Comparison of ENCODE assay signal across 22 cellular contexts in genomic region chr2:215826376-215826775, GRCh38.
DNase-seq lines count a peak whose midpoint lies in the region; ATAC-seq and TF ChIP-seq lines count a peak whose summit lies in the region.
"Had no signal": no experiment of that assay in that cellular context is flagged by ENCODE, and none has a peak within 500 bp of the region (broad histone marks: within the 10 kb centered on the region; RNA-seq: fewer than 3 reads in every experiment).

No MANE protein-coding gene starts in this region.

- H3K27ac ChIP-seq in AG04450 (ENCODE audit: low read depth, low read length) (peak overlapping the region; percentile 13), RWPE2 (ENCODE audit: poor library complexity, severe bottlenecking) (peak overlapping the region; percentile 37), parathyroid adenoma (no peak overlapping the region), MM.1S (ENCODE audit: low read length) (no peak overlapping the region)
- H3K27ac ChIP-seq: stomach, vagina had no signal

- no peaks in the 10 kb centered on the region for H3K36me3 ChIP-seq in RWPE2 (ENCODE audit: low read depth)
- H3K36me3 ChIP-seq in parathyroid adenoma (ENCODE audit: control insufficient read depth, insufficient read depth, low read length): no peaks in the 10 kb centered on the region
- H3K36me3 ChIP-seq in MM.1S (replicated peaks; ENCODE audit: insufficient read depth, low read length): no peaks in the 10 kb centered on the region
- H3K36me3 ChIP-seq: gastroesophageal sphincter, stomach, vagina had no signal

- CTCF ChIA-PET in AG04450 (lab: Charles Lee): no interaction called here

- H3K9ac ChIP-seq in parathyroid adenoma (no peak overlapping the region), MM.1S (ENCODE audit: low read length) (no peak overlapping the region)

- H3K4me3 ChIP-seq in AG04450 (ENCODE audit: low read depth, low read length) (no peak overlapping the region), RWPE2 (ENCODE audit: severe bottlenecking) (no peak overlapping the region), fibroblast of pulmonary artery (replicated peaks; ENCODE audit: low read depth, low read length) (peak overlapping the region; percentile 7), parathyroid adenoma (ENCODE audit: low read depth, low read length) (peak overlapping the region; percentile 36), MM.1S (ENCODE audit: low read length) (no peak overlapping the region)
- H3K4me3 ChIP-seq: gastroesophageal sphincter, GM12878, stomach, vagina had no signal

- H3K4me1 ChIP-seq in RWPE2 (ENCODE audit: insufficient read depth, poor library complexity, severe bottlenecking): peaks cover 14% of the 10 kb centered on the region
- H3K4me1 ChIP-seq in parathyroid adenoma: peaks cover 6% of the 10 kb centered on the region
- H3K4me1 ChIP-seq in MM.1S (ENCODE audit: low read length): peaks cover 9% of the 10 kb centered on the region
- H3K4me1 ChIP-seq: vagina had no signal

- H3K27me3 ChIP-seq in AG04450 (ENCODE audit: control insufficient read depth, insufficient read depth, low read length): no peaks in the 10 kb centered on the region
- H3K27me3 ChIP-seq in RWPE2 (ENCODE audit: insufficient read depth, poor library complexity, severe bottlenecking): no peaks in the 10 kb centered on the region
- no peaks in the 10 kb centered on the region for H3K27me3 ChIP-seq in parathyroid adenoma (ENCODE audit: control insufficient read depth, insufficient read depth, low read length)
- H3K27me3 ChIP-seq in MM.1S (replicated peaks; ENCODE audit: insufficient read depth, low read length): no peaks in the 10 kb centered on the region
- H3K27me3 ChIP-seq: gastroesophageal sphincter, stomach, vagina had no signal

- no peaks in the 10 kb centered on the region for H3F3A ChIP-seq in MM.1S (ENCODE audit: insufficient read depth, low read length)

- POLR2A ChIA-PET in AG04450 (lab: Yijun Ruan, JAX): no interaction called here

- no peak for TF ChIP-seq CTCF in AG04450 (IDR thresholded peaks at IDR 0.05; ENCODE audit: low read depth, low read length)
- TF ChIP-seq CTCF in RWPE2 (IDR thresholded peaks at IDR 0.05; ENCODE audit: poor library complexity, severe bottlenecking): no peak
- no peak for TF ChIP-seq CTCF in fibroblast of pulmonary artery (IDR thresholded peaks at IDR 0.05; ENCODE audit: low read length, missing control alignments)
- no peak for TF ChIP-seq CTCF in parathyroid adenoma (IDR thresholded peaks at IDR 0.05)
- TF ChIP-seq CTCF in MM.1S (IDR thresholded peaks at IDR 0.05; ENCODE audit: low read length): no peak
- no peak for TF ChIP-seq CTCF in GM13976 (IDR thresholded peaks at IDR 0.05; ENCODE audit: borderline replicate concordance, control extremely low read depth, extremely low read depth, insufficient read depth, missing control alignments)

- in situ Hi-C loops in GM13976 (cut with MboI; ENCODE audit: low sequenced_read_pairs, unreplicated experiment): no loop called here

- no peaks in the 10 kb centered on the region for H4K20me1 ChIP-seq in MM.1S (ENCODE audit: insufficient read depth, low read length)

- ATAC-seq in RWPE2 (ENCODE audit: low read depth) (no peak), GM21390 (IDR thresholded peaks at IDR 0.05; ENCODE audit: unreplicated experiment) (no peak)
- ATAC-seq: activated CD8-positive, alpha-beta T cell treated with anti-CD3 and anti-CD28 coated beads for 36 hours; gastroesophageal sphincter; GM12878; left colon had no signal

- peak overlapping the region; percentile 14 for H2AFZ ChIP-seq in parathyroid adenoma
- no peak overlapping the region for H2AFZ ChIP-seq in MM.1S (ENCODE audit: low read length)

- H3K9me2 ChIP-seq in MM.1S (replicated peaks; ENCODE audit: insufficient read depth, low read length): no peaks in the 10 kb centered on the region

- H3K4me2 ChIP-seq in parathyroid adenoma (ENCODE audit: low read length): peak overlapping the region; percentile 34
- no peak overlapping the region for H3K4me2 ChIP-seq in MM.1S (ENCODE audit: low read depth, low read length)

- DNase-seq in AG04450 (ENCODE audit: low read depth, low spot score) (no peak), RWPE2 (ENCODE audit: low spot score) (no peak), fibroblast of pulmonary artery (ENCODE audit: low read depth) (no peak), MM.1S (no peak), NCI-H2081 (lab: John Stamatoyannopoulos, UW) (no peak), GM13976 (ENCODE audit: low spot score) (no peak)
- DNase-seq: activated B cell treated with CpG ODN at 0.5 μM for 24 hours; activated CD8-positive, alpha-beta T cell treated with anti-CD3 and anti-CD28 coated beads for 36 hours; activated naive CD4-positive, alpha-beta T cell treated with anti-CD3 and anti-CD28 coated beads, Interleukin-2, amount 10 ng/mL, durations not matched to agents 7 days and 5 days; activated T-cell treated with anti-CD3 and anti-CD28 coated beads, Interleukin-2, amount 50 U/mL, for 24 hours; CD4-positive, CD25-positive, alpha-beta regulatory T cell; H9; left colon; NCI-H1417 treated with DMSO at 0.1 percent for 48 hours; nucleus accumbens; stomach; T-helper 9 cell had no signal

- H3K9me3 ChIP-seq in AG04450 (ENCODE audit: control insufficient read depth, insufficient read depth, low read length) (no peaks in the 10 kb centered on the region), RWPE2 (ENCODE audit: severe bottlenecking) (no peaks in the 10 kb centered on the region), parathyroid adenoma (ENCODE audit: control insufficient read depth, low read length) (no peaks in the 10 kb centered on the region), MM.1S (replicated peaks; ENCODE audit: insufficient read depth, low read length) (no peaks in the 10 kb centered on the region)
- H3K9me3 ChIP-seq: vagina had no signal

- H3K79me2 ChIP-seq in parathyroid adenoma (no peaks in the 10 kb centered on the region), MM.1S (ENCODE audit: low read length) (no peaks in the 10 kb centered on the region)

Comparison
In these comparisons a context has a peak if more than half of its experiments do, and no peak if none do; other contexts are left out.
1. H3K27ac ChIP-seq: peak in AG04450 (single experiment) and RWPE2 (single experiment); none in parathyroid adenoma (single experiment) and MM.1S (single experiment).
2. H3K4me3 ChIP-seq: peak in fibroblast of pulmonary artery (single experiment) and parathyroid adenoma (single experiment); none in AG04450 (single experiment), RWPE2 (single experiment) and MM.1S (single experiment).